ENCODE assay signal across 9 cellular contexts in the genomic region with DNA sequence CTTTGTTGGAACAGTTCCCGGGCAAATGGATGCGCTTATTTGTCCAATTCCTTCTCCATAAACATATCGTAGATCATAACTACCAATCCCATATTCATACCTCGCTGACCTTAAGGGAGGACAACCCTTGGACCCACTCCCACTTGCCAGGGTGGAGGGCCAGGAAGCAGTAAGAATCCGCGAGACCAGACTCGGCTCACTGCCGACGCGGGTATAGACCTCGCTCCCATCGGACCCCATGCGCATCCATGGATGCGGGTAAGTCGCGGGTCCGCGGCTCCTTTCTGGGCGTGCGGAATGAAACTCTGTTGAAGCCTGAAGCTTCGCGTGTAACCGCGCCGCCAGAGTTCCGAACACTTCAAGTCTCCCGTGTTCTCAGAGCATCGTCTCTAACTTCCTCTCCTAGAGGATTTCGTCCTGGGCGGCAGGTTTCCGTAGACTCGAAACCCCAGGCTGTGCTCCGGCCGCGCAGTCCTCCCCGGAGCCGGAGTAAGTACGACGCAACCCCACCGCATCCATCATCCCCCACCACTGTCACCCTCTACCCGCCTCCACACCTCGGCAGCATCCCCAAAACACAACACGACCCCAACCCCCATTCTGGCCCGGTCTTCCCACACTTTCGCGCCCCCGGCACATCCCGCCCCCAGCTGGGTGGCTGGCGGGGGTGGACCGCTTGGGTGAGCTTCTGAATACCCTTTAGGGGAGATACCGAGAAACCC. TPM values are rescaled to one million over a fixed set of nuclear protein-coding genes. Genes with fewer than 3 reads are reported as not detected.
DNase-seq lines count a peak whose midpoint lies in the region; TF ChIP-seq lines count a peak whose summit lies in the region.
"Had no signal": no experiment of that assay in that cellular context is flagged by ENCODE, and none has a peak within 500 bp of the region (broad histone marks: within the 10 kb centered on the region; RNA-seq: fewer than 3 reads in every experiment).

No MANE protein-coding gene starts in this region.

- no peak for TF ChIP-seq CTCF in astrocyte of the spinal cord (IDR thresholded peaks at IDR 0.05; ENCODE audit: low read depth, low read length)
- no peak for TF ChIP-seq CTCF in BE2C (IDR thresholded peaks at IDR 0.05; ENCODE audit: low read depth, low read length)

- H3K4me3 ChIP-seq in astrocyte of the spinal cord (ENCODE audit: low read depth, low read length) (peak overlapping the region; percentile 32), stomach smooth muscle (ENCODE audit: low read length in 2 of 2) (peak overlapping the region; percentile 13 to 44), BE2C (ENCODE audit: low read depth, low read length) (no peak overlapping the region)

- H3K27me3 ChIP-seq in stomach smooth muscle (ENCODE audit: control insufficient read depth in 1 of 2, insufficient read depth in 2 of 2, low read length in 2 of 2) (peaks cover 20 to 41% of the 10 kb centered on the region in 2 donors), BE2C (peaks cover 40% of the 10 kb centered on the region)

- no peak overlapping the region for H3K9ac ChIP-seq in stomach smooth muscle (ENCODE audit: low read length in 2 of 2)

- no peak overlapping the region for H3K27ac ChIP-seq in stomach smooth muscle (ENCODE audit: low read length)

- H3K9me3 ChIP-seq in stomach smooth muscle (ENCODE audit: control insufficient read depth in 2 of 2, low read length in 2 of 2) = no peaks in the 10 kb centered on the region
- H3K9me3 ChIP-seq in BE2C = no peaks in the 10 kb centered on the region

- in situ Hi-C loops in astrocyte of the spinal cord (cut with HindIII; ENCODE audit: low sequenced_read_pairs) = no loop called here

- H3K36me3 ChIP-seq in stomach smooth muscle (ENCODE audit: control insufficient read depth in 2 of 2, insufficient read depth in 2 of 2, low read length in 2 of 2) (no peaks in the 10 kb centered on the region), BE2C (no peaks in the 10 kb centered on the region)

- H3K4me1 ChIP-seq in stomach smooth muscle (ENCODE audit: control insufficient read depth, insufficient read depth, low read length) (no peaks in the 10 kb centered on the region), BE2C (no peaks in the 10 kb centered on the region)

- DNase-seq in NCI-H82 (lab: John Stamatoyannopoulos, UW) = peak; percentile 8
- no peak for DNase-seq in NCI-H82 treated with DMSO at 0.1 percent for 48 hours (lab: John Stamatoyannopoulos, UW; ENCODE audit: unreplicated experiment)
- peak; percentile 31 for DNase-seq in astrocyte of the spinal cord (ENCODE audit: low read depth, low spot score)
- peak; percentile 43 for DNase-seq in iPS-NIHi7 (ENCODE audit: extremely low spot score)
- no peak for DNase-seq in AG08395 (ENCODE audit: low spot score)
- DNase-seq in BE2C = no peak
- DNase-seq in activated naive CD4-positive, alpha-beta T cell (lab: John Stamatoyannopoulos, UW) = no peak
- DNase-seq: amniotic stem cell had no signal

RNA-seq across cellular contexts. Expression of gene DSC3, which starts 1.0 kb away (rescaled TPM):
- polyA plus RNA-seq in BE2C (2012; ENCODE audit: insufficient read depth, insufficient read length, low read depth) = not detected

Comparison
In these comparisons a context has a peak if more than half of its experiments do, and no peak if none do; other contexts are left out.
1. DNase-seq: peak in NCI-H82 (single experiment), astrocyte of the spinal cord (single experiment) and iPS-NIHi7 (single experiment); none in NCI-H82 treated with DMSO at 0.1 percent for 48 hours (single experiment), AG08395 (single experiment), BE2C (single experiment) and activated naive CD4-positive, alpha-beta T cell (0 of 4).